In the genomic region with DNA sequence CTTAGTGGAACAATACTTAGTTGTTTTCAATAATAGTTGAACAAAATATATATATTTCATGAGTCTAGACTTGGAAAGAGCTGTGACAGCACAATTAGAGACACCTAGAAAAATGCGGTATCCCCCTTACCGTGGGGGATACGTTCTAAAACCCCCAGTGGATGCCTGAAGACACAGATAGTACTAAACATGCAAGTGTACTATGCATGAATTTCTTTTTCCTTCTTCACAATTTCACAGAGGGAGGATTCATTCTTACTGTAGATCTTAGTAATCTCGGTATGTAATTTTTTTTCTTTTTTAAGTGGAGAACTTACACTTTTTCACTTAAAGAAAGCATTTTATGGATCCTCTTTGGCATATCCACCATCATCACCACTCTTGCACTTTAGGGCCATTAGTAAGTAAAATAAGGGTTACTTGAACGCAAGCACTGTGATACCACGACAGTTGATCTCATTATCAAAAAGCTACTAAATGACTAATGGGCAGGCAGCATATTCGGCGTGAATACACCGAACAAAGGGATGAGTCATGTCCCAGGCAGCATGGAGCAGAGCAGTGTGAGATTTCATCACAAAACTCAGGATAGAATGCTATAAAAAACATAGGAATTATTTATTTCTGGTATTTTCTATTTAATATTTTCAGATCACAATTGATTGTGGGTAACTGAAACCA, we compare ENCODE assay signal across 7 cellular contexts.
DNase-seq lines count a peak whose midpoint lies in the region; ATAC-seq and TF ChIP-seq lines count a peak whose summit lies in the region.

No MANE protein-coding gene starts in this region.

- no peak overlapping the region for H2AK5ac ChIP-seq in mesenchymal stem cell (ENCODE audit: low read length, severe bottlenecking)

- no peaks in the 10 kb centered on the region for H3K79me1 ChIP-seq in mesenchymal stem cell (replicated peaks; ENCODE audit: low read length, poor library complexity, severe bottlenecking)

- DNase-seq in LHCN-M2 (ENCODE audit: low read depth) (peak; percentile 93), breast epithelium (ENCODE audit: low spot score in 2 of 2) (no peak), mesenchymal stem cell (peak; percentile 76), ecto neural progenitor cell (ENCODE audit: low spot score) (no peak), GM20000 (ENCODE audit: low spot score) (no peak), NCI-H748 (lab: John Stamatoyannopoulos, UW; ENCODE audit: unreplicated experiment) (no peak)

- no peak overlapping the region for H4K8ac ChIP-seq in mesenchymal stem cell (ENCODE audit: low read length)

- H3K4me2 ChIP-seq in mesenchymal stem cell (ENCODE audit: low read length, poor library complexity, severe bottlenecking): peak overlapping the region; percentile 11

- H3K27me3 ChIP-seq in breast epithelium: no peaks in the 10 kb centered on the region
- H3K27me3 ChIP-seq in mesenchymal stem cell (ENCODE audit: control insufficient read depth in 1 of 2, insufficient read depth in 1 of 2, low read length in 2 of 2): no peaks in the 10 kb centered on the region

- no peak overlapping the region for H2AFZ ChIP-seq in mesenchymal stem cell (ENCODE audit: low read depth, low read length)

- intact Hi-C loops in breast epithelium (cut with DNase I; ENCODE audit: low total_unique reads): no loop called here

- peak overlapping the region; percentile 85 for H3K9ac ChIP-seq in mesenchymal stem cell (ENCODE audit: low read length)

- H3K14ac ChIP-seq in mesenchymal stem cell (ENCODE audit: low read length in 2 of 2): no peak overlapping the region

- H3K18ac ChIP-seq in mesenchymal stem cell (ENCODE audit: low read depth in 1 of 2, low read length in 2 of 2): no peak overlapping the region

- H3K4ac ChIP-seq in mesenchymal stem cell (ENCODE audit: low read depth in 1 of 2, low read length in 2 of 2): no peak overlapping the region

- H3K36me3 ChIP-seq in breast epithelium (no peaks in the 10 kb centered on the region), mesenchymal stem cell (ENCODE audit: control insufficient read depth in 1 of 2, insufficient read depth in 2 of 2, low read depth in 1 of 2, low read length in 2 of 2) (no peaks in the 10 kb centered on the region)

- H2BK5ac ChIP-seq in mesenchymal stem cell (ENCODE audit: low read depth, low read length, poor library complexity, severe bottlenecking): no peak overlapping the region

- H3K4me1 ChIP-seq in breast epithelium (no peaks in the 10 kb centered on the region), mesenchymal stem cell (ENCODE audit: control insufficient read depth, insufficient read depth, low read depth, low read length) (no peaks in the 10 kb centered on the region)

- WGBS in mesenchymal stem cell: 41% methylated on average over 8 of the region's 9 CpGs

- peak; percentile 86 for ATAC-seq in GM18502 (IDR thresholded peaks at IDR 0.05; ENCODE audit: poor library complexity, unreplicated experiment)

- peaks cover 4 to 11% of the 10 kb centered on the region in 2 donors for H3K9me3 ChIP-seq in breast epithelium
- peaks cover 28% of the 10 kb centered on the region for H3K9me3 ChIP-seq in mesenchymal stem cell (ENCODE audit: control insufficient read depth, low read length)

- no peak for TF ChIP-seq CTCF in breast epithelium (IDR thresholded peaks at IDR 0.05)
- no peak for TF ChIP-seq CTCF in GM20000 (IDR thresholded peaks at IDR 0.05; ENCODE audit: extremely low read depth, missing control alignments)

- H2BK15ac ChIP-seq in mesenchymal stem cell (ENCODE audit: low read depth, poor library complexity, severe bottlenecking): no peak overlapping the region

- no peak overlapping the region for H4K91ac ChIP-seq in mesenchymal stem cell (ENCODE audit: low read length)

- H2BK120ac ChIP-seq in mesenchymal stem cell (ENCODE audit: low read depth, low read length): no peak overlapping the region

- H3K27ac ChIP-seq in breast epithelium (no peak overlapping the region), mesenchymal stem cell (ENCODE audit: low read length, poor library complexity, severe bottlenecking) (peak overlapping the region; percentile 19)

- H3K4me3 ChIP-seq in breast epithelium (peak overlapping the region in 2 of 3 donors; percentile 5 to 10), mesenchymal stem cell (ENCODE audit: insufficient read depth in 1 of 2, low read depth in 1 of 2, low read length in 2 of 2) (peak overlapping the region in 1 of 2 experiments; percentile 73)

- no peak overlapping the region for H3K23ac ChIP-seq in mesenchymal stem cell (ENCODE audit: low read length in 2 of 2)

- H2BK12ac ChIP-seq in mesenchymal stem cell (ENCODE audit: low read length in 2 of 2): no peak overlapping the region

- TF ChIP-seq POLR2A in breast epithelium (IDR thresholded peaks at IDR 0.05): no peak

Comparison
In these comparisons a context has a peak if more than half of its experiments do, and no peak if none do; other contexts are left out.
1. DNase-seq: peak in LHCN-M2 (single experiment) and mesenchymal stem cell (single experiment); none in breast epithelium (0 of 2), ecto neural progenitor cell (single experiment), GM20000 (single experiment) and NCI-H748 (single experiment).